8 cellular contexts compared by ENCODE assay signal in the genomic region with DNA sequence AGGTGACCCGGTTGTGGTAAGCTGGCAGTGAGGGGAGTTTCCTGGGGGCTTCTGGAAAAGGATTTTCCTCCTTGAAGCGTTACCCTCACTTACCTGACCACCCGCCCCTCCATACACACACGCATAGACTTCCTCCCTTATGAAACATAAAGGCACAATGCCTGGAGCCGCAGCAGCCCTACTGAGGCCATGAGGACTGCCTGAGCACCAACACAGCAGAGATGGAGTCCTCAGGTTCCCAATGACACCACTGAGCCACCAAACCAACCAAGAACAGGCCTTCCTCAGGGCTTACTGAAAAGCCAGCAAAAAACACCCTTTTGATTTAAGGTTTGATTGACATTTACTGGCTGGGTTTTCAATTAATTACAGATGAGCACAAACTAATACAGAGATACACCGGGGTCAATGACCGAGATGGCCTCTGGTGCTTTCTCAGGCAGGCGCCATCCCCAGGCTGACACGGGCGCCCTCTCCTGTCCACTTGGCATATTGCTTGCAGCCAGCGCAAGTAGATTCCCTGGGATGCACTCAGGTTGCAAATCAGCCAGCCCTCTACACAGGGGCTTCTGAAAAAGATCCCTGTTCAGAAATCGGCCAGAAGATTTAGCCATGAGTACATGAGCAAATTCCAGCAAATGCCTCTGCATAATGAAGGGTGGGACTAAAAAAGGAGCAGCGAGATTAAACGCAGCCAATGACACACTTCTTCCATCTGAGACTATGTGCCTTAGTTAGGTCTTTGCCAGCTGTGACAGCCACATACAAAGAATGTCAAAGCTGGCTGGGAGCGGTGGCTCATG.
DNase-seq lines count a peak whose midpoint lies in the region; ATAC-seq and TF ChIP-seq lines count a peak whose summit lies in the region.

No MANE protein-coding gene starts in this region.

- H3K27me3 ChIP-seq in adipocyte (replicated peaks; ENCODE audit: control insufficient read depth, insufficient read depth, low read length): no peaks in the 10 kb centered on the region

- peak overlapping the region; percentile 31 for H3K9ac ChIP-seq in adipocyte (ENCODE audit: low read length)

- H3K4me1 ChIP-seq in adipocyte (ENCODE audit: control insufficient read depth, insufficient read depth, low read length): peaks cover 20% of the 10 kb centered on the region

- no peaks in the 10 kb centered on the region for H3K9me3 ChIP-seq in adipocyte (ENCODE audit: control insufficient read depth, low read length)

- H3K4me3 ChIP-seq in adipocyte (ENCODE audit: low read length): no peak overlapping the region

- DNase-seq in activated gamma-delta T cell treated with Interleukin-2 at 50 U/mL for 16 hours: peak; percentile 47
- DNase-seq in activated gamma-delta T cell (lab: John Stamatoyannopoulos, UW): no peak
- DNase-seq in adipocyte (ENCODE audit: low read depth): peak; percentile 62
- DNase-seq in hepatic stellate cell (ENCODE audit: low spot score): peak; percentile 36
- peak; percentile 70 for DNase-seq in stimulated activated CD4-positive, alpha-beta T cell treated with anti-CD3 and anti-CD28 coated beads, Interleukin-15, amount 100 ng/mL, for 24 hours
- no peak for DNase-seq in NCI-H1092 treated with DMSO at 0.1 percent for 48 hours (lab: John Stamatoyannopoulos, UW)

- ATAC-seq in SK-N-SH treated with all-trans-retinoic acid at 6 μM for 48 hours (peak; percentile 90), GM18868 (IDR thresholded peaks at IDR 0.05; ENCODE audit: unreplicated experiment) (no peak)

- no peaks in the 10 kb centered on the region for H3K36me3 ChIP-seq in adipocyte (ENCODE audit: control insufficient read depth, insufficient read depth, low read length, severe bottlenecking)

TF ChIP-seq in SK-N-SH treated with all-trans-retinoic acid at 6 μM for 48 hours, 23 proteins besides CTCF, POLR2A, EP300 and RAD21:
- TF ChIP-seq BACH2 (CRISPR knock-in tag; IDR thresholded peaks at IDR 0.05; ENCODE audit: borderline replicate concordance) (no peak), ZFP3 (CRISPR knock-in tag; IDR thresholded peaks at IDR 0.05) (no peak), ZNF70 (CRISPR knock-in tag; IDR thresholded peaks at IDR 0.05) (no peak), TOX (CRISPR knock-in tag; IDR thresholded peaks at IDR 0.05; ENCODE audit: borderline replicate concordance) (no peak), ESRRG (CRISPR knock-in tag; IDR thresholded peaks at IDR 0.05) (no peak), ZNF565 (CRISPR knock-in tag; conservative IDR thresholded peaks at IDR 0.05; ENCODE audit: low read depth) (no peak), ZNF8 (CRISPR knock-in tag; IDR thresholded peaks at IDR 0.05) (no peak), SNAI2 (CRISPR knock-in tag; IDR thresholded peaks at IDR 0.05) (no peak), ISL1 (CRISPR knock-in tag; IDR thresholded peaks at IDR 0.05) (no peak), GLIS3 (CRISPR knock-in tag; IDR thresholded peaks at IDR 0.05) (no peak), ZFP30 (CRISPR knock-in tag; IDR thresholded peaks at IDR 0.05) (no peak)
- TF ChIP-seq, protein P1, sequence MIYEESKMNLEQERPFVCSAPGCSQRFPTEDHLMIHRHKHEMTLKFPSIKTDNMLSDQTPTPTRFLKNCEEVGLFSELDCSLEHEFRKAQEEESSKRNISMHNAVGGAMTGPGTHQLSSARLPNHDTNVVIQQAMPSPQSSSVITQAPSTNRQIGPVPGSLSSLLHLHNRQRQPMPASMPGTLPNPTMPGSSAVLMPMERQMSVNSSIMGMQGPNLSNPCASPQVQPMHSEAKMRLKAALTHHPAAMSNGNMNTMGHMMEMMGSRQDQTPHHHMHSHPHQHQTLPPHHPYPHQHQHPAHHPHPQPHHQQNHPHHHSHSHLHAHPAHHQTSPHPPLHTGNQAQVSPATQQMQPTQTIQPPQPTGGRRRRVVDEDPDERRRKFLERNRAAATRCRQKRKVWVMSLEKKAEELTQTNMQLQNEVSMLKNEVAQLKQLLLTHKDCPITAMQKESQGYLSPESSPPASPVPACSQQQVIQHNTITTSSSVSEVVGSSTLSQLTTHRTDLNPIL (CRISPR knock-in tag; IDR thresholded peaks at IDR 0.05; ENCODE audit: low read depth): no peak
- TF ChIP-seq, protein P2, sequence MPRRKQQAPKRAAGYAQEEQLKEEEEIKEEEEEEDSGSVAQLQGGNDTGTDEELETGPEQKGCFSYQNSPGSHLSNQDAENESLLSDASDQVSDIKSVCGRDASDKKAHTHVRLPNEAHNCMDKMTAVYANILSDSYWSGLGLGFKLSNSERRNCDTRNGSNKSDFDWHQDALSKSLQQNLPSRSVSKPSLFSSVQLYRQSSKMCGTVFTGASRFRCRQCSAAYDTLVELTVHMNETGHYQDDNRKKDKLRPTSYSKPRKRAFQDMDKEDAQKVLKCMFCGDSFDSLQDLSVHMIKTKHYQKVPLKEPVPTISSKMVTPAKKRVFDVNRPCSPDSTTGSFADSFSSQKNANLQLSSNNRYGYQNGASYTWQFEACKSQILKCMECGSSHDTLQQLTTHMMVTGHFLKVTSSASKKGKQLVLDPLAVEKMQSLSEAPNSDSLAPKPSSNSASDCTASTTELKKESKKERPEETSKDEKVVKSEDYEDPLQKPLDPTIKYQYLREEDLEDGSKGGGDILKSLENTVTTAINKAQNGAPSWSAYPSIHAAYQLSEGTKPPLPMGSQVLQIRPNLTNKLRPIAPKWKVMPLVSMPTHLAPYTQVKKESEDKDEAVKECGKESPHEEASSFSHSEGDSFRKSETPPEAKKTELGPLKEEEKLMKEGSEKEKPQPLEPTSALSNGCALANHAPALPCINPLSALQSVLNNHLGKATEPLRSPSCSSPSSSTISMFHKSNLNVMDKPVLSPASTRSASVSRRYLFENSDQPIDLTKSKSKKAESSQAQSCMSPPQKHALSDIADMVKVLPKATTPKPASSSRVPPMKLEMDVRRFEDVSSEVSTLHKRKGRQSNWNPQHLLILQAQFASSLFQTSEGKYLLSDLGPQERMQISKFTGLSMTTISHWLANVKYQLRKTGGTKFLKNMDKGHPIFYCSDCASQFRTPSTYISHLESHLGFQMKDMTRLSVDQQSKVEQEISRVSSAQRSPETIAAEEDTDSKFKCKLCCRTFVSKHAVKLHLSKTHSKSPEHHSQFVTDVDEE (CRISPR knock-in tag; IDR thresholded peaks at IDR 0.05): no peak
- TF ChIP-seq, protein P3, sequence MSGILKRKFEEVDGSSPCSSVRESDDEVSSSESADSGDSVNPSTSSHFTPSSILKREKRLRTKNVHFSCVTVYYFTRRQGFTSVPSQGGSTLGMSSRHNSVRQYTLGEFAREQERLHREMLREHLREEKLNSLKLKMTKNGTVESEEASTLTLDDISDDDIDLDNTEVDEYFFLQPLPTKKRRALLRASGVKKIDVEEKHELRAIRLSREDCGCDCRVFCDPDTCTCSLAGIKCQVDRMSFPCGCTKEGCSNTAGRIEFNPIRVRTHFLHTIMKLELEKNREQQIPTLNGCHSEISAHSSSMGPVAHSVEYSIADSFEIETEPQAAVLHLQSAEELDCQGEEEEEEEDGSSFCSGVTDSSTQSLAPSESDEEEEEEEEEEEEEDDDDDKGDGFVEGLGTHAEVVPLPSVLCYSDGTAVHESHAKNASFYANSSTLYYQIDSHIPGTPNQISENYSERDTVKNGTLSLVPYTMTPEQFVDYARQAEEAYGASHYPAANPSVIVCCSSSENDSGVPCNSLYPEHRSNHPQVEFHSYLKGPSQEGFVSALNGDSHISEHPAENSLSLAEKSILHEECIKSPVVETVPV (CRISPR knock-in tag; IDR thresholded peaks at IDR 0.05): no peak
- TF ChIP-seq, protein P4, sequence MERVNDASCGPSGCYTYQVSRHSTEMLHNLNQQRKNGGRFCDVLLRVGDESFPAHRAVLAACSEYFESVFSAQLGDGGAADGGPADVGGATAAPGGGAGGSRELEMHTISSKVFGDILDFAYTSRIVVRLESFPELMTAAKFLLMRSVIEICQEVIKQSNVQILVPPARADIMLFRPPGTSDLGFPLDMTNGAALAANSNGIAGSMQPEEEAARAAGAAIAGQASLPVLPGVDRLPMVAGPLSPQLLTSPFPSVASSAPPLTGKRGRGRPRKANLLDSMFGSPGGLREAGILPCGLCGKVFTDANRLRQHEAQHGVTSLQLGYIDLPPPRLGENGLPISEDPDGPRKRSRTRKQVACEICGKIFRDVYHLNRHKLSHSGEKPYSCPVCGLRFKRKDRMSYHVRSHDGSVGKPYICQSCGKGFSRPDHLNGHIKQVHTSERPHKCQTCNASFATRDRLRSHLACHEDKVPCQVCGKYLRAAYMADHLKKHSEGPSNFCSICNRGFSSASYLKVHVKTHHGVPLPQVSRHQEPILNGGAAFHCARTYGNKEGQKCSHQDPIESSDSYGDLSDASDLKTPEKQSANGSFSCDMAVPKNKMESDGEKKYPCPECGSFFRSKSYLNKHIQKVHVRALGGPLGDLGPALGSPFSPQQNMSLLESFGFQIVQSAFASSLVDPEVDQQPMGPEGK (CRISPR knock-in tag; IDR thresholded peaks at IDR 0.05; ENCODE audit: borderline replicate concordance): no peak
- TF ChIP-seq, protein P5, sequence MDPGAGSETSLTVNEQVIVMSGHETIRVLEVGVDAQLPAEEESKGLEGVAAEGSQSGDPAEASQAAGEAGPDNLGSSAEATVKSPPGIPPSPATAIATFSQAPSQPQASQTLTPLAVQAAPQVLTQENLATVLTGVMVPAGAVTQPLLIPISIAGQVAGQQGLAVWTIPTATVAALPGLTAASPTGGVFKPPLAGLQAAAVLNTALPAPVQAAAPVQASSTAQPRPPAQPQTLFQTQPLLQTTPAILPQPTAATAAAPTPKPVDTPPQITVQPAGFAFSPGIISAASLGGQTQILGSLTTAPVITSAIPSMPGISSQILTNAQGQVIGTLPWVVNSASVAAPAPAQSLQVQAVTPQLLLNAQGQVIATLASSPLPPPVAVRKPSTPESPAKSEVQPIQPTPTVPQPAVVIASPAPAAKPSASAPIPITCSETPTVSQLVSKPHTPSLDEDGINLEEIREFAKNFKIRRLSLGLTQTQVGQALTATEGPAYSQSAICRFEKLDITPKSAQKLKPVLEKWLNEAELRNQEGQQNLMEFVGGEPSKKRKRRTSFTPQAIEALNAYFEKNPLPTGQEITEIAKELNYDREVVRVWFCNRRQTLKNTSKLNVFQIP (CRISPR knock-in tag; IDR thresholded peaks at IDR 0.05; ENCODE audit: borderline replicate concordance, low read depth): no peak

Comparison
In these comparisons a context has a peak if more than half of its experiments do, and no peak if none do; other contexts are left out.
1. DNase-seq: peak in activated gamma-delta T cell treated with Interleukin-2 at 50 U/mL for 16 hours (single experiment), adipocyte (single experiment), hepatic stellate cell (single experiment) and stimulated activated CD4-positive, alpha-beta T cell treated with anti-CD3 and anti-CD28 coated beads, Interleukin-15, amount 100 ng/mL, for 24 hours (single experiment); none in activated gamma-delta T cell (single experiment) and NCI-H1092 treated with DMSO at 0.1 percent for 48 hours (single experiment).